Comparison of ENCODE assay signal across 15 cellular contexts in genomic region chr18:59813942-59814341, GRCh38.
"Had no signal": no experiment of that assay in that cellular context is flagged by ENCODE, and none has a peak within 500 bp of the region (broad histone marks: within the 10 kb centered on the region; RNA-seq: fewer than 3 reads in every experiment).

No MANE protein-coding gene starts in this region.

- H3K4me1 Mint-ChIP-seq: WTC11 had no signal

- H3K9me3 ChIP-seq: mucosa of descending colon, ovary, tibial artery, uterus had no signal

- H3K27me3 ChIP-seq: ovary, uterus had no signal

- DNase-seq: activated CD4-positive, alpha-beta T cell treated with anti-CD3 and anti-CD28 coated beads for 48 hours; activated CD8-positive, alpha-beta T cell treated with anti-CD3 and anti-CD28 coated beads, Interleukin-2, amount 10 ng/mL, durations not matched to agents 7 days and 5 days; activated naive CD4-positive, alpha-beta T cell treated with anti-CD3 and anti-CD28 coated beads for 36 hours; central memory CD4-positive, alpha-beta T cell; dermis blood vessel endothelial cell; glutamatergic neuron; mammary epithelial cell; mucosa of descending colon; ovary; stimulated activated CD4-positive, alpha-beta T cell treated with anti-CD3 and anti-CD28 coated beads, Interleukin-15, amount 100 ng/mL, for 24 hours; stimulated activated CD4-positive, alpha-beta T cell treated with anti-CD3 and anti-CD28 coated beads, Interleukin-4, amount 100 ng/mL, for 24 hours; tibial artery; uterus had no signal

- H3K4me3 ChIP-seq: mucosa of descending colon, ovary, tibial artery, uterus had no signal

- H3K9me3 Mint-ChIP-seq: activated naive CD4-positive, alpha-beta T cell treated with anti-CD3 and anti-CD28 coated beads for 36 hours; natural killer cell treated with Interleukin-12 subunit alpha and Interleukin-12 subunit beta and Interleukin-15 and Interleukin-18, amount 100 ng/mL, for 72 hours; WTC11 had no signal

- H3K27ac Mint-ChIP-seq: activated CD8-positive, alpha-beta T cell treated with anti-CD3 and anti-CD28 coated beads, Interleukin-2, amount 10 ng/mL, durations not matched to agents 7 days and 5 days; activated naive CD4-positive, alpha-beta T cell treated with anti-CD3 and anti-CD28 coated beads for 36 hours; natural killer cell treated with Interleukin-12 subunit alpha and Interleukin-12 subunit beta and Interleukin-15 and Interleukin-18, amount 100 ng/mL, for 72 hours; WTC11 had no signal

- H3K36me3 ChIP-seq: ovary, tibial artery, uterus had no signal

- H3K36me3 Mint-ChIP-seq: natural killer cell treated with Interleukin-12 subunit alpha and Interleukin-12 subunit beta and Interleukin-15 and Interleukin-18, amount 100 ng/mL, for 72 hours; WTC11 had no signal

- H3K27ac ChIP-seq: ovary, tibial artery, uterus had no signal

- H3K4me1 ChIP-seq: tibial artery, uterus had no signal

- ATAC-seq: activated CD8-positive, alpha-beta T cell treated with anti-CD3 and anti-CD28 coated beads, Interleukin-2, amount 10 ng/mL, durations not matched to agents 7 days and 5 days; mucosa of descending colon; natural killer cell treated with Interleukin-12 subunit alpha and Interleukin-12 subunit beta and Interleukin-15 and Interleukin-18, amount 100 ng/mL, for 72 hours; WTC11 had no signal

- H3K4me3 Mint-ChIP-seq: activated CD8-positive, alpha-beta T cell treated with anti-CD3 and anti-CD28 coated beads, Interleukin-2, amount 10 ng/mL, durations not matched to agents 7 days and 5 days; activated naive CD4-positive, alpha-beta T cell treated with anti-CD3 and anti-CD28 coated beads for 36 hours; natural killer cell treated with Interleukin-12 subunit alpha and Interleukin-12 subunit beta and Interleukin-15 and Interleukin-18, amount 100 ng/mL, for 72 hours; WTC11 had no signal
